Comparison of ENCODE assay signal across 17 cellular contexts in genomic region chr17:42001729-42002128, GRCh38.
"Had no signal": no experiment of that assay in that cellular context is flagged by ENCODE, and none has a peak within 500 bp of the region (broad histone marks: within the 10 kb centered on the region; RNA-seq: fewer than 3 reads in every experiment).

No MANE protein-coding gene starts in this region.

- H3K9me3 ChIP-seq: gastrocnemius medialis, heart left ventricle, lower lobe of right lung, prostate gland, thoracic aorta had no signal

- H3K4me1 ChIP-seq: prostate gland had no signal

- H3K27me3 Mint-ChIP-seq: activated CD8-positive, alpha-beta memory T cell treated with anti-CD3 and anti-CD28 coated beads, Interleukin-2, amount 10 ng/mL, durations not matched to agents 7 days and 5 days; activated naive CD4-positive, alpha-beta T cell treated with anti-CD3 and anti-CD28 coated beads, Interleukin-2, amount 10 ng/mL, durations not matched to agents 7 days and 5 days had no signal

- H3K9me3 Mint-ChIP-seq: activated naive CD4-positive, alpha-beta T cell treated with anti-CD3 and anti-CD28 coated beads, Interleukin-2, amount 10 ng/mL, durations not matched to agents 7 days and 5 days; nephron had no signal

- H3K4me1 Mint-ChIP-seq: nephron had no signal

- H3K27me3 ChIP-seq: gastrocnemius medialis, heart left ventricle had no signal

- H3K4me3 Mint-ChIP-seq: activated CD8-positive, alpha-beta memory T cell treated with anti-CD3 and anti-CD28 coated beads, Interleukin-2, amount 10 ng/mL, durations not matched to agents 7 days and 5 days; activated naive CD4-positive, alpha-beta T cell treated with anti-CD3 and anti-CD28 coated beads, Interleukin-2, amount 10 ng/mL, durations not matched to agents 7 days and 5 days; nephron had no signal

- H3K4me3 ChIP-seq: gastrocnemius medialis, heart left ventricle, lower lobe of right lung, prostate gland, thoracic aorta had no signal

- ATAC-seq: activated CD8-positive, alpha-beta memory T cell treated with anti-CD3 and anti-CD28 coated beads, Interleukin-2, amount 10 ng/mL, durations not matched to agents 7 days and 5 days; gastrocnemius medialis; lower lobe of right lung; right cardiac atrium; stimulated activated naive CD8-positive, alpha-beta T cell treated with anti-CD3 and anti-CD28 coated beads, Interleukin-15, Interleukin-2, amounts not matched to agents 100 U/mL and 50 U/mL, for 24 hours had no signal

- DNase-seq: activated CD4-positive, alpha-beta T cell treated with anti-CD3 and anti-CD28 coated beads for 1 hour; activated CD4-positive, alpha-beta T cell treated with anti-CD3 and anti-CD28 coated beads, Interleukin-2, amount 50 U/mL, for 4 hours; activated CD8-positive, alpha-beta memory T cell treated with anti-CD3 and anti-CD28 coated beads, Interleukin-2, amount 10 ng/mL, durations not matched to agents 7 days and 5 days; activated naive CD4-positive, alpha-beta T cell treated with anti-CD3 and anti-CD28 coated beads, Interleukin-2, amount 10 ng/mL, durations not matched to agents 7 days and 5 days; activated T-cell treated with anti-CD3 and anti-CD28 coated beads, Interleukin-2, amount 50 U/mL, for 1 hour; erythroblast; gastrocnemius medialis; heart left ventricle; left colon; lower lobe of right lung; right cardiac atrium; small intestine; stimulated activated CD4-positive, alpha-beta T cell treated with anti-CD3 and anti-CD28 coated beads, Interleukin-4, amount 100 ng/mL, for 24 hours; stimulated activated naive CD8-positive, alpha-beta T cell treated with anti-CD3 and anti-CD28 coated beads, Interleukin-15, Interleukin-2, amounts not matched to agents 100 U/mL and 50 U/mL, for 24 hours had no signal

- H3K27ac ChIP-seq: lower lobe of right lung, prostate gland, thoracic aorta had no signal

- H3K27ac Mint-ChIP-seq: activated CD8-positive, alpha-beta memory T cell treated with anti-CD3 and anti-CD28 coated beads, Interleukin-2, amount 10 ng/mL, durations not matched to agents 7 days and 5 days; activated naive CD4-positive, alpha-beta T cell treated with anti-CD3 and anti-CD28 coated beads, Interleukin-2, amount 10 ng/mL, durations not matched to agents 7 days and 5 days; nephron had no signal
